In genomic region chr3:142225885-142226215, GRCh38 we compare ENCODE assay signal across 7 cellular contexts. TPM values are rescaled to one million over a fixed set of nuclear protein-coding genes. Genes with fewer than 3 reads are reported as not detected.
DNase-seq lines count a peak whose midpoint lies in the region; ATAC-seq and TF ChIP-seq lines count a peak whose summit lies in the region.

No MANE protein-coding gene starts in this region.

- no peaks in the 10 kb centered on the region for H3K9me3 Mint-ChIP-seq in activated B cell treated with CpG ODN at 0.5 μM for 24 hours

- H3K4me3 ChIP-seq in HEK293 (ENCODE audit: low read depth, low read length) (peak overlapping the region; percentile 86), iPS-18c (ENCODE audit: insufficient read depth, low read depth, low read length) (peak overlapping the region; percentile 89; the same call in 1 of the 2 replicates)

- CTCF ChIA-PET in HEK293 (lab: Yijun Ruan, JAX) (interaction anchor here (0.6 kb wide), 1 partner anchor 208 kb away, joined by 4 read pairs; no protein-coding TSS in a partner anchor), activated B cell treated with CpG ODN at 0.5 μM for 24 hours (lab: Charles Lee) (no interaction called here)

- no peak overlapping the region for H3K27ac ChIP-seq in HEK293 (ENCODE audit: extremely low read depth, low read depth, low read length)
- H3K27ac ChIP-seq in substantia nigra (ENCODE audit: low read depth, low read length, poor library complexity, severe bottlenecking): peak overlapping the region; percentile 59
- H3K27ac ChIP-seq in caudate nucleus (ENCODE audit: low read depth, low read length): no peak overlapping the region

- H3K36me3 Mint-ChIP-seq in activated B cell treated with CpG ODN at 0.5 μM for 24 hours (ENCODE audit: low read depth): peaks cover 2% of the 10 kb centered on the region

- H3K4me1 ChIP-seq in HEK293 (ENCODE audit: control insufficient read depth, insufficient read depth, low read length): peaks cover 2% of the 10 kb centered on the region; the same call in 1 of the 2 replicates

- ATAC-seq in activated B cell treated with CpG ODN at 0.5 μM for 24 hours (ENCODE audit: low read depth) (no peak), GM21619 (IDR thresholded peaks at IDR 0.05; ENCODE audit: unreplicated experiment) (no peak)

- POLR2A ChIA-PET in HEK293 (lab: Yijun Ruan, JAX): no interaction called here
- POLR2A ChIA-PET in activated B cell treated with CpG ODN at 0.5 μM for 24 hours (lab: Charles Lee): no interaction called here

- TF ChIP-seq CTCF in HEK293 (tag by site-specific recombination; IDR thresholded peaks at IDR 0.05) (no peak), activated B cell treated with CpG ODN at 0.5 μM for 24 hours (IDR thresholded peaks at IDR 0.05) (no peak)

- no peaks in the 10 kb centered on the region for H3K36me3 ChIP-seq in HEK293 (ENCODE audit: control insufficient read depth in 2 of 2, insufficient read depth in 1 of 2, low read length in 2 of 2)

- intact Hi-C loops in activated B cell treated with CpG ODN at 0.5 μM for 24 hours (cut with micrococcal nuclease): loop anchor here (1.0 to 5.0 kb wide), 7 partner anchors 77 to 915 kb away; partner anchors contain the start of genes RNF7, TFDP2, U2SURP and XRN1

- H3K4me1 Mint-ChIP-seq in activated B cell treated with CpG ODN at 0.5 μM for 24 hours: peaks cover 6% of the 10 kb centered on the region

- H3K9me3 ChIP-seq in HEK293 (ENCODE audit: control insufficient read depth, insufficient read depth, low read depth, low read length): no peaks in the 10 kb centered on the region
- peaks cover 2% of the 10 kb centered on the region for H3K9me3 ChIP-seq in iPS-18c (ENCODE audit: control insufficient read depth, insufficient read depth, low read length)

- H3K4me3 Mint-ChIP-seq in activated B cell treated with CpG ODN at 0.5 μM for 24 hours: peak overlapping the region; percentile 95

- H3K27ac Mint-ChIP-seq in activated B cell treated with CpG ODN at 0.5 μM for 24 hours: peak overlapping the region; percentile 66

- no peaks in the 10 kb centered on the region for H3K27me3 Mint-ChIP-seq in activated B cell treated with CpG ODN at 0.5 μM for 24 hours

- DNase-seq in activated B cell treated with CpG ODN at 0.5 μM for 24 hours: no peak
- DNase-seq in substantia nigra (lab: John Stamatoyannopoulos, UW): no peak
- no peak for DNase-seq in NAMALWA (ENCODE audit: low spot score)
- no peak for DNase-seq in caudate nucleus (lab: John Stamatoyannopoulos, UW)

TF ChIP-seq in HEK293, 187 proteins besides CTCF, POLR2A, EP300 and RAD21:
- TF ChIP-seq ZNF521 (tag by site-specific recombination; IDR thresholded peaks at IDR 0.05): no peak

RNA-seq across cellular contexts. Expression of gene GK5, which starts 0.5 kb away (rescaled TPM):
- 10.4 and 12.2 TPM in 2 replicates for total RNA-seq in activated B cell treated with CpG ODN at 0.5 μM for 24 hours
